ENCODE assay signal across 12 cellular contexts in genomic region chr7:135843214-135843613, GRCh38.
A peak's percentile ranks its signal among the peaks of the same experiment; 100 is the strongest.
DNase-seq lines count a peak whose midpoint lies in the region; ATAC-seq and TF ChIP-seq lines count a peak whose summit lies in the region.
"Had no signal": no experiment of that assay in that cellular context is flagged by ENCODE, and none has a peak within 500 bp of the region (broad histone marks: within the 10 kb centered on the region; RNA-seq: fewer than 3 reads in every experiment).

No MANE protein-coding gene starts in this region.

- H3K9me3 Mint-ChIP-seq in activated T-helper 2 cell treated with anti-CD3 and anti-CD28 coated beads, Interferon-gamma antibody, Interleukin-2, Interleukin-4, amounts not matched to agents 10 μg/mL and 5 μg/mL and 100 μg/mL, durations not matched to agents 14 hours and 24 hours and 36 hours, result no peaks in the 10 kb centered on the region

- peaks cover 4% of the 10 kb centered on the region for H3K27me3 Mint-ChIP-seq in activated T-helper 2 cell treated with anti-CD3 and anti-CD28 coated beads, Interferon-gamma antibody, Interleukin-2, Interleukin-4, amounts not matched to agents 10 μg/mL and 5 μg/mL and 100 μg/mL, durations not matched to agents 14 hours and 24 hours and 36 hours (ENCODE audit: low read depth)

- CTCF ChIA-PET in PC-9 (lab: Charles Lee), result no interaction called here

- H3K4me1 Mint-ChIP-seq in activated T-helper 2 cell treated with anti-CD3 and anti-CD28 coated beads, Interferon-gamma antibody, Interleukin-2, Interleukin-4, amounts not matched to agents 10 μg/mL and 5 μg/mL and 100 μg/mL, durations not matched to agents 14 hours and 24 hours and 36 hours (ENCODE audit: low read depth), result no peaks in the 10 kb centered on the region

- peaks cover 21% of the 10 kb centered on the region for H3K4me1 ChIP-seq in PC-9 (replicated peaks; ENCODE audit: insufficient read depth)
- H3K4me1 ChIP-seq: Caco-2, SJSA1 had no signal

- H3K4me2 ChIP-seq in PC-9, result no peak overlapping the region

- H4K20me1 ChIP-seq in PC-9 (ENCODE audit: insufficient read depth), result no peaks in the 10 kb centered on the region

- no peaks in the 10 kb centered on the region for H3K9me2 ChIP-seq in PC-9 (ENCODE audit: insufficient read depth)

- no TSS peak for BruUV-seq in PC-9 (replicated peaks; lab: Mats Ljungman, UMichigan)

- H3K36me3 Mint-ChIP-seq in activated T-helper 2 cell treated with anti-CD3 and anti-CD28 coated beads, Interferon-gamma antibody, Interleukin-2, Interleukin-4, amounts not matched to agents 10 μg/mL and 5 μg/mL and 100 μg/mL, durations not matched to agents 14 hours and 24 hours and 36 hours (ENCODE audit: low read depth), result no peaks in the 10 kb centered on the region

- ATAC-seq in GM18520 (IDR thresholded peaks at IDR 0.05; ENCODE audit: unreplicated experiment) (peak; percentile 90), GM21423 (IDR thresholded peaks at IDR 0.05; ENCODE audit: unreplicated experiment) (peak; percentile 94), HG03095 (IDR thresholded peaks at IDR 0.05; ENCODE audit: unreplicated experiment) (peak; percentile 94), left lobe of liver (no peak)

- H3K27me3 ChIP-seq in PC-9 (ENCODE audit: insufficient read depth, low read depth), result no peaks in the 10 kb centered on the region
- H3K27me3 ChIP-seq: SJSA1 had no signal

- DNase-seq in PC-9 (no peak), left lobe of liver (ENCODE audit: low spot score) (no peak), NCI-H226 (no peak)
- no peak for DNase-seq in activated T-helper 2 cell treated with anti-CD3 and anti-CD28 coated beads, Interferon-gamma antibody, Interleukin-2, Interleukin-4, amounts not matched to agents 10 μg/mL and 5 μg/mL and 100 μg/mL, durations not matched to agents 14 hours and 24 hours and 36 hours (ENCODE audit: low spot score)
- DNase-seq in activated effector memory CD4-positive, alpha-beta T cell treated with anti-CD3 and anti-CD28 coated beads, Interleukin-2, amount 50 U/mL, for 16 hours, result no peak
- DNase-seq: Caco-2, NCI-H1694 treated with DMSO at 0.1 percent for 48 hours had no signal

- POLR2A ChIA-PET in PC-9 (lab: Charles Lee; ENCODE audit: unreplicated experiment), result no interaction called here

- TF ChIP-seq CTCF in PC-9 (conservative IDR thresholded peaks at IDR 0.05), result no peak

- H3K4me3 Mint-ChIP-seq in activated T-helper 2 cell treated with anti-CD3 and anti-CD28 coated beads, Interferon-gamma antibody, Interleukin-2, Interleukin-4, amounts not matched to agents 10 μg/mL and 5 μg/mL and 100 μg/mL, durations not matched to agents 14 hours and 24 hours and 36 hours (ENCODE audit: low read depth), result no peak overlapping the region

- peak overlapping the region; percentile 25; the same call in 1 of the 2 replicates for H3K27ac ChIP-seq in PC-9
- H3K27ac ChIP-seq: SJSA1, thoracic aorta had no signal

- H3F3A ChIP-seq in PC-9 (ENCODE audit: insufficient read depth, low read depth), result no peaks in the 10 kb centered on the region; the same call in 1 of the 2 replicates

- no peaks in the 10 kb centered on the region for H3K36me3 ChIP-seq in PC-9 (ENCODE audit: low read depth)
- H3K36me3 ChIP-seq: SJSA1, thoracic aorta had no signal

- H3K79me2 ChIP-seq in PC-9 (ENCODE audit: low read depth), result no peaks in the 10 kb centered on the region

- H3K27ac Mint-ChIP-seq in activated T-helper 2 cell treated with anti-CD3 and anti-CD28 coated beads, Interferon-gamma antibody, Interleukin-2, Interleukin-4, amounts not matched to agents 10 μg/mL and 5 μg/mL and 100 μg/mL, durations not matched to agents 14 hours and 24 hours and 36 hours, result no peak overlapping the region

- H3K4me3 ChIP-seq in PC-9, result no peak overlapping the region
- H3K4me3 ChIP-seq: SJSA1, thoracic aorta had no signal

- no peaks in the 10 kb centered on the region for H3K9me3 ChIP-seq in PC-9 (ENCODE audit: insufficient read depth, low read depth)
- H3K9me3 ChIP-seq: Caco-2, SJSA1, thoracic aorta had no signal

- H2AFZ ChIP-seq in PC-9, result no peak overlapping the region

- intact Hi-C loops in PC-9 (cut with micrococcal nuclease; ENCODE audit: unreplicated experiment), result no loop called here
- intact Hi-C loops in activated T-helper 2 cell treated with anti-CD3 and anti-CD28 coated beads, Interferon-gamma antibody, Interleukin-2, Interleukin-4, amounts not matched to agents 10 μg/mL and 5 μg/mL and 100 μg/mL, durations not matched to agents 14 hours and 24 hours and 36 hours (cut with micrococcal nuclease), result no loop called here
